36 cellular contexts compared by ENCODE assay signal in genomic region chr4:162126754-162127153, GRCh38. TPM values are rescaled to one million over a fixed set of nuclear protein-coding genes. Genes with fewer than 3 reads are reported as not detected.
"Had no signal": no experiment of that assay in that cellular context is flagged by ENCODE, and none has a peak within 500 bp of the region (broad histone marks: within the 10 kb centered on the region; RNA-seq: fewer than 3 reads in every experiment).

No MANE protein-coding gene starts in this region.

- H3K4me3 Mint-ChIP-seq: activated CD4-positive, alpha-beta memory T cell treated with anti-CD3 and anti-CD28 coated beads, Interleukin-2, amount 10 ng/mL, durations not matched to agents 7 days and 5 days; activated CD4-positive, alpha-beta T cell treated with anti-CD3 and anti-CD28 coated beads, Interleukin-2, amount 10 ng/mL, durations not matched to agents 24 days and 14 days; activated naive CD4-positive, alpha-beta T cell treated with anti-CD3 and anti-CD28 coated beads, Interleukin-2, amount 10 ng/mL, durations not matched to agents 7 days and 5 days; activated naive CD8-positive, alpha-beta T cell treated with anti-CD3 and anti-CD28 coated beads, Interleukin-2, amount 10 ng/mL, durations not matched to agents 7 days and 5 days; activated T-cell treated with anti-CD3 and anti-CD28 coated beads, Interleukin-2, amount 50 U/mL, for 24 hours; brain; endodermal cell; naive thymus-derived CD8-positive, alpha-beta T cell; neural crest cell; stimulated activated memory B cell treated with anti-CD40 and anti-IgM and Interleukin-4, amounts not matched to agents 10 μg/mL and 1 μg/mL and 100 μg/mL, for 72 hours; stimulated activated naive CD8-positive, alpha-beta T cell treated with anti-CD3 and anti-CD28 coated beads, Interleukin-15, amount 100 ng/mL, for 72 hours had no signal

- H3K79me2 ChIP-seq: parathyroid adenoma had no signal

- DNase-seq: activated CD4-positive, alpha-beta memory T cell treated with anti-CD3 and anti-CD28 coated beads, Interleukin-2, amount 10 ng/mL, durations not matched to agents 7 days and 5 days; activated CD4-positive, alpha-beta T cell treated with anti-CD3 and anti-CD28 coated beads, Interleukin-2, amount 10 ng/mL, durations not matched to agents 24 days and 14 days; activated CD4-positive, CD25-positive, alpha-beta regulatory T cell treated with anti-CD3 and anti-CD28 coated beads, Interleukin-2, amount 50 U/mL, for 72 hours; activated CD8-positive, alpha-beta memory T cell treated with anti-CD3 and anti-CD28 coated beads, Interleukin-2, amount 50 U/mL, for 48 hours; activated gamma-delta T cell; activated naive CD4-positive, alpha-beta T cell treated with anti-CD3 and anti-CD28 coated beads, Interleukin-2, amount 10 ng/mL, durations not matched to agents 7 days and 5 days; activated naive CD8-positive, alpha-beta T cell treated with anti-CD3 and anti-CD28 coated beads, Interleukin-2, amount 10 ng/mL, durations not matched to agents 7 days and 5 days; activated T-cell treated with anti-CD3 and anti-CD28 coated beads, Interleukin-2, amount 50 U/mL, for 24 hours; cortex of kidney; endodermal cell; foreskin fibroblast; heart left ventricle; hypothalamus; kidney glomerular epithelial cell; left lung; lower lobe of right lung; mesenchymal stem cell; naive thymus-derived CD8-positive, alpha-beta T cell; occipital lobe; psoas muscle; sigmoid colon; small intestine; stimulated activated CD4-positive, alpha-beta T cell treated with anti-CD3 and anti-CD28 coated beads, Interleukin-4, amount 100 ng/mL, for 4 hours; stimulated activated CD8-positive, alpha-beta memory T cell treated with anti-CD3 and anti-CD28 coated beads, Interleukin-4, amount 100 ng/mL, for 48 hours; stimulated activated naive CD8-positive, alpha-beta T cell treated with anti-CD3 and anti-CD28 coated beads, Interleukin-15, amount 100 ng/mL, for 72 hours; substantia nigra; upper lobe of left lung had no signal

- H3K4me3 ChIP-seq: ascending aorta, cardiac muscle cell, heart left ventricle, left lung, lower lobe of right lung, psoas muscle, sigmoid colon, upper lobe of left lung, vagina had no signal

- H3K9ac ChIP-seq: parathyroid adenoma had no signal

- H3K27ac Mint-ChIP-seq: activated CD4-positive, alpha-beta memory T cell treated with anti-CD3 and anti-CD28 coated beads, Interleukin-2, amount 10 ng/mL, durations not matched to agents 7 days and 5 days; activated CD4-positive, alpha-beta T cell treated with anti-CD3 and anti-CD28 coated beads, Interleukin-2, amount 10 ng/mL, durations not matched to agents 24 days and 14 days; activated naive CD4-positive, alpha-beta T cell treated with anti-CD3 and anti-CD28 coated beads, Interleukin-2, amount 10 ng/mL, durations not matched to agents 7 days and 5 days; activated naive CD8-positive, alpha-beta T cell treated with anti-CD3 and anti-CD28 coated beads, Interleukin-2, amount 10 ng/mL, durations not matched to agents 7 days and 5 days; activated T-cell treated with anti-CD3 and anti-CD28 coated beads, Interleukin-2, amount 50 U/mL, for 24 hours; endodermal cell; naive thymus-derived CD8-positive, alpha-beta T cell; stimulated activated memory B cell treated with anti-CD40 and anti-IgM and Interleukin-4, amounts not matched to agents 10 μg/mL and 1 μg/mL and 100 μg/mL, for 72 hours; stimulated activated naive CD8-positive, alpha-beta T cell treated with anti-CD3 and anti-CD28 coated beads, Interleukin-15, amount 100 ng/mL, for 72 hours had no signal

- H3K9me3 ChIP-seq: ascending aorta, heart left ventricle, left lung, lower lobe of right lung, psoas muscle, sigmoid colon, upper lobe of left lung, vagina had no signal

- H3K36me3 Mint-ChIP-seq: activated naive CD4-positive, alpha-beta T cell treated with anti-CD3 and anti-CD28 coated beads, Interleukin-2, amount 10 ng/mL, durations not matched to agents 7 days and 5 days; activated naive CD8-positive, alpha-beta T cell treated with anti-CD3 and anti-CD28 coated beads, Interleukin-2, amount 10 ng/mL, durations not matched to agents 7 days and 5 days; brain; naive thymus-derived CD8-positive, alpha-beta T cell; stimulated activated memory B cell treated with anti-CD40 and anti-IgM and Interleukin-4, amounts not matched to agents 10 μg/mL and 1 μg/mL and 100 μg/mL, for 72 hours had no signal

- ATAC-seq: esophagus mucosa; heart left ventricle; left lung; lower lobe of right lung; naive thymus-derived CD8-positive, alpha-beta T cell; psoas muscle; stimulated activated memory B cell treated with anti-CD40 and anti-IgM and Interleukin-4, amounts not matched to agents 10 μg/mL and 1 μg/mL and 100 μg/mL, for 72 hours; stimulated activated naive CD8-positive, alpha-beta T cell treated with anti-CD3 and anti-CD28 coated beads, Interleukin-15, amount 100 ng/mL, for 72 hours had no signal

- H3K4me1 ChIP-seq: ascending aorta, heart left ventricle, left lung, lower lobe of right lung, parathyroid adenoma, psoas muscle, sigmoid colon, upper lobe of left lung, vagina had no signal

- H3K27me3 ChIP-seq: ascending aorta, cardiac muscle cell, heart left ventricle, left lung, sigmoid colon, upper lobe of left lung, vagina had no signal

- H3K27ac ChIP-seq: ascending aorta, cardiac muscle cell, heart left ventricle, left lung, lower lobe of right lung, parathyroid adenoma, psoas muscle, sigmoid colon, upper lobe of left lung, vagina had no signal

- H3K4me1 Mint-ChIP-seq: activated CD4-positive, alpha-beta memory T cell treated with anti-CD3 and anti-CD28 coated beads, Interleukin-2, amount 10 ng/mL, durations not matched to agents 7 days and 5 days; activated CD4-positive, alpha-beta T cell treated with anti-CD3 and anti-CD28 coated beads, Interleukin-2, amount 10 ng/mL, durations not matched to agents 24 days and 14 days; activated naive CD4-positive, alpha-beta T cell treated with anti-CD3 and anti-CD28 coated beads, Interleukin-2, amount 10 ng/mL, durations not matched to agents 7 days and 5 days; activated naive CD8-positive, alpha-beta T cell treated with anti-CD3 and anti-CD28 coated beads, Interleukin-2, amount 10 ng/mL, durations not matched to agents 7 days and 5 days; naive thymus-derived CD8-positive, alpha-beta T cell; stimulated activated memory B cell treated with anti-CD40 and anti-IgM and Interleukin-4, amounts not matched to agents 10 μg/mL and 1 μg/mL and 100 μg/mL, for 72 hours; stimulated activated naive CD8-positive, alpha-beta T cell treated with anti-CD3 and anti-CD28 coated beads, Interleukin-15, amount 100 ng/mL, for 72 hours had no signal

- H3K27me3 Mint-ChIP-seq: activated CD4-positive, alpha-beta memory T cell treated with anti-CD3 and anti-CD28 coated beads, Interleukin-2, amount 10 ng/mL, durations not matched to agents 7 days and 5 days; activated CD4-positive, alpha-beta T cell treated with anti-CD3 and anti-CD28 coated beads, Interleukin-2, amount 10 ng/mL, durations not matched to agents 24 days and 14 days; activated naive CD4-positive, alpha-beta T cell treated with anti-CD3 and anti-CD28 coated beads, Interleukin-2, amount 10 ng/mL, durations not matched to agents 7 days and 5 days; activated naive CD8-positive, alpha-beta T cell treated with anti-CD3 and anti-CD28 coated beads, Interleukin-2, amount 10 ng/mL, durations not matched to agents 7 days and 5 days; activated T-cell treated with anti-CD3 and anti-CD28 coated beads, Interleukin-2, amount 50 U/mL, for 24 hours; brain; naive thymus-derived CD8-positive, alpha-beta T cell; stimulated activated memory B cell treated with anti-CD40 and anti-IgM and Interleukin-4, amounts not matched to agents 10 μg/mL and 1 μg/mL and 100 μg/mL, for 72 hours; stimulated activated naive CD8-positive, alpha-beta T cell treated with anti-CD3 and anti-CD28 coated beads, Interleukin-15, amount 100 ng/mL, for 72 hours had no signal

- H3K9me3 Mint-ChIP-seq: activated CD4-positive, alpha-beta memory T cell treated with anti-CD3 and anti-CD28 coated beads, Interleukin-2, amount 10 ng/mL, durations not matched to agents 7 days and 5 days; activated CD4-positive, alpha-beta T cell treated with anti-CD3 and anti-CD28 coated beads, Interleukin-2, amount 10 ng/mL, durations not matched to agents 24 days and 14 days; activated naive CD4-positive, alpha-beta T cell treated with anti-CD3 and anti-CD28 coated beads, Interleukin-2, amount 10 ng/mL, durations not matched to agents 7 days and 5 days; activated naive CD8-positive, alpha-beta T cell treated with anti-CD3 and anti-CD28 coated beads, Interleukin-2, amount 10 ng/mL, durations not matched to agents 7 days and 5 days; endodermal cell; neural crest cell; stimulated activated memory B cell treated with anti-CD40 and anti-IgM and Interleukin-4, amounts not matched to agents 10 μg/mL and 1 μg/mL and 100 μg/mL, for 72 hours; stimulated activated naive CD8-positive, alpha-beta T cell treated with anti-CD3 and anti-CD28 coated beads, Interleukin-15, amount 100 ng/mL, for 72 hours had no signal

- H2AFZ ChIP-seq: parathyroid adenoma had no signal

- H3K36me3 ChIP-seq: ascending aorta, cardiac muscle cell, heart left ventricle, left lung, lower lobe of right lung, sigmoid colon, upper lobe of left lung, vagina had no signal

RNA-seq across cellular contexts. Expression of gene FSTL5, which starts 37.0 kb away (rescaled TPM):
- total RNA-seq: activated CD4-positive, alpha-beta memory T cell treated with anti-CD3 and anti-CD28 coated beads, Interleukin-2, amount 10 ng/mL, durations not matched to agents 7 days and 5 days; activated CD4-positive, alpha-beta T cell treated with anti-CD3 and anti-CD28 coated beads, Interleukin-2, amount 10 ng/mL, durations not matched to agents 24 days and 14 days; activated naive CD8-positive, alpha-beta T cell treated with anti-CD3 and anti-CD28 coated beads, Interleukin-2, amount 10 ng/mL, durations not matched to agents 7 days and 5 days; ascending aorta; chondrocyte; esophagus mucosa; heart left ventricle; left lung; lower lobe of right lung; naive thymus-derived CD8-positive, alpha-beta T cell; psoas muscle; upper lobe of left lung had no signal
